9 cellular contexts compared by ENCODE assay signal in the genomic region with DNA sequence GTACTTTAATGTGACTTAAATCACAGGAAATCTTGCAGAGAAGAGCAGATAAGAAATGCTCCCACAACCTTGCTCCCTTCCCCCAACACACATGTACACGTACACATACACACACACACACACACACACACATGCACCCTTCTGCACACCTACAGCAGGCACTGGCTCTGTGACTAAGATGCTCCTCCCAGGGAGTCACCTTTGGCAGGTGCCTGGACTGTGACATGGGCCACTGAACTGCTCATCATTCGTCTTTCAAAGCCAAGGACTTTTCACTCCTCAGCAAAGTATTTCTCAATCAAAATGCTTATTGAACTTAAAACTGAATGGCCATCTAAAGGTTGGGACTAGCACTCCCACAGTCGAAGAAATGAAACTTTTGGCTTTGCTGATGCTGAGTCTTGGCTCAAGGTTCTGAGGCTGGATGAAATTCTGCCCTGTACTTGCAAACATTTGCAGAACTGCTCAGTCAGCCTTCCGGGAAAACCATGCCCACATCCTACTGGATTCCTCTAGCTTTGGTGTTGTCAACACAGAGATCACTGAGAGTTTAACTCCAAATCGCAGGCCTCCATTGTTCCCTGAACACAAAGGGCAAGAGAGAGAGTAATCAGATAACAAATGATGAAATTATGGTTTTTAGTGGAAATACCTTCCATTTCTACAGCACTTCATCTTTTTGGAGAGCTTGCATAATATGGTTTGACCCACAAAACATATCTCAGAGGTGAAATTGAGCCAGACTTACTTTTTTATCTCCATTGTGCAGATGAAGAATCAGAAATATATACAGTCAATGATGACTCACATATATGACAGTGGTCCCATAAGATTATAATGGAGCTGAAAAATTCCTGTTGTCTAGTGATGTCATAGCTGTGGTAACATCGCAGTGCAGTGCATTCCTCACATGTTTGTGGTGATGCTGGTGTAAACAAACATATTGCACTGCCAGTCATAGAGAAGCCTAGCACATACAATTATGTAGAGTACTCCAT.
DNase-seq lines count a peak whose midpoint lies in the region; ATAC-seq lines count a peak whose summit lies in the region.
"Had no signal": no experiment of that assay in that cellular context is flagged by ENCODE, and none has a peak within 500 bp of the region (broad histone marks: within the 10 kb centered on the region; RNA-seq: fewer than 3 reads in every experiment).

No MANE protein-coding gene starts in this region.

- H3K27me3 Mint-ChIP-seq in natural killer cell treated with Interleukin-12 subunit alpha and Interleukin-12 subunit beta and Interleukin-15 and Interleukin-18, amount 100 ng/mL, for 72 hours: no peaks in the 10 kb centered on the region
- no peaks in the 10 kb centered on the region for H3K27me3 Mint-ChIP-seq in naive thymus-derived CD8-positive, alpha-beta T cell
- peaks cover 16% of the 10 kb centered on the region for H3K27me3 Mint-ChIP-seq in activated naive CD4-positive, alpha-beta T cell treated with anti-CD3 and anti-CD28 coated beads, Interleukin-2, amount 10 ng/mL, durations not matched to agents 7 days and 5 days
- H3K27me3 Mint-ChIP-seq: activated naive CD8-positive, alpha-beta T cell had no signal

- H3K4me1 Mint-ChIP-seq in natural killer cell treated with Interleukin-12 subunit alpha and Interleukin-12 subunit beta and Interleukin-15 and Interleukin-18, amount 100 ng/mL, for 72 hours (ENCODE audit: low read depth in 2 of 2): peaks cover 78 to 79% of the 10 kb centered on the region in 2 donors
- peaks cover 3 to 42% (median 21%) of the 10 kb centered on the region in 4 donors for H3K4me1 Mint-ChIP-seq in naive thymus-derived CD8-positive, alpha-beta T cell
- H3K4me1 Mint-ChIP-seq in activated naive CD4-positive, alpha-beta T cell treated with anti-CD3 and anti-CD28 coated beads, Interleukin-2, amount 10 ng/mL, durations not matched to agents 7 days and 5 days: peaks cover 20% of the 10 kb centered on the region

- H3K36me3 Mint-ChIP-seq in natural killer cell treated with Interleukin-12 subunit alpha and Interleukin-12 subunit beta and Interleukin-15 and Interleukin-18, amount 100 ng/mL, for 72 hours: no peaks in the 10 kb centered on the region
- no peaks in the 10 kb centered on the region for H3K36me3 Mint-ChIP-seq in naive thymus-derived CD8-positive, alpha-beta T cell
- H3K36me3 Mint-ChIP-seq in activated naive CD4-positive, alpha-beta T cell treated with anti-CD3 and anti-CD28 coated beads, Interleukin-2, amount 10 ng/mL, durations not matched to agents 7 days and 5 days: no peaks in the 10 kb centered on the region
- H3K36me3 Mint-ChIP-seq: activated naive CD8-positive, alpha-beta T cell had no signal

- no peak for ATAC-seq in natural killer cell treated with Interleukin-12 subunit alpha and Interleukin-12 subunit beta and Interleukin-15 and Interleukin-18, amount 100 ng/mL, for 72 hours
- no peak for ATAC-seq in naive thymus-derived CD8-positive, alpha-beta T cell
- ATAC-seq in GM21447 (IDR thresholded peaks at IDR 0.05; ENCODE audit: unreplicated experiment): no peak

- DNase-seq in GF-D8 (lab: John Stamatoyannopoulos, UW) (peak; percentile 89), RKO (ENCODE audit: low spot score) (peak; percentile 59), dermis microvascular lymphatic vessel endothelial cell (ENCODE audit: low read depth in 2 of 2) (peak; percentile 72 to 76), NCI-H1436 treated with DMSO at 0.1 percent for 48 hours (lab: John Stamatoyannopoulos, UW) (no peak)
- DNase-seq in natural killer cell treated with Interleukin-12 subunit alpha and Interleukin-12 subunit beta and Interleukin-15 and Interleukin-18, amount 100 ng/mL, for 72 hours (ENCODE audit: low spot score): no peak
- DNase-seq in naive thymus-derived CD8-positive, alpha-beta T cell: no peak
- no peak for DNase-seq in activated naive CD4-positive, alpha-beta T cell treated with anti-CD3 and anti-CD28 coated beads, Interleukin-2, amount 10 ng/mL, durations not matched to agents 7 days and 5 days

- POLR2A ChIA-PET in naive thymus-derived CD8-positive, alpha-beta T cell (lab: Charles Lee): no interaction called here

- H3K4me3 Mint-ChIP-seq in natural killer cell treated with Interleukin-12 subunit alpha and Interleukin-12 subunit beta and Interleukin-15 and Interleukin-18, amount 100 ng/mL, for 72 hours: peak overlapping the region; percentile 26
- H3K4me3 Mint-ChIP-seq in naive thymus-derived CD8-positive, alpha-beta T cell: no peak overlapping the region
- H3K4me3 Mint-ChIP-seq in activated naive CD4-positive, alpha-beta T cell treated with anti-CD3 and anti-CD28 coated beads, Interleukin-2, amount 10 ng/mL, durations not matched to agents 7 days and 5 days: no peak overlapping the region
- H3K4me3 Mint-ChIP-seq: activated naive CD8-positive, alpha-beta T cell had no signal

- no peaks in the 10 kb centered on the region for H3K9me3 Mint-ChIP-seq in natural killer cell treated with Interleukin-12 subunit alpha and Interleukin-12 subunit beta and Interleukin-15 and Interleukin-18, amount 100 ng/mL, for 72 hours
- no peaks in the 10 kb centered on the region for H3K9me3 Mint-ChIP-seq in naive thymus-derived CD8-positive, alpha-beta T cell
- no peaks in the 10 kb centered on the region for H3K9me3 Mint-ChIP-seq in activated naive CD4-positive, alpha-beta T cell treated with anti-CD3 and anti-CD28 coated beads, Interleukin-2, amount 10 ng/mL, durations not matched to agents 7 days and 5 days

- CTCF ChIA-PET in activated naive CD4-positive, alpha-beta T cell treated with anti-CD3 and anti-CD28 coated beads, Interleukin-2, amount 10 ng/mL, durations not matched to agents 7 days and 5 days (lab: Charles Lee): interaction anchor here (1.2 kb wide), 2 partner anchors 83 to 125 kb away, joined by 3 to 5 read pairs; no protein-coding TSS in a partner anchor

- peak overlapping the region; percentile 82 to 90 for H3K27ac Mint-ChIP-seq in natural killer cell treated with Interleukin-12 subunit alpha and Interleukin-12 subunit beta and Interleukin-15 and Interleukin-18, amount 100 ng/mL, for 72 hours
- H3K27ac Mint-ChIP-seq in naive thymus-derived CD8-positive, alpha-beta T cell: no peak overlapping the region
- H3K27ac Mint-ChIP-seq in activated naive CD4-positive, alpha-beta T cell treated with anti-CD3 and anti-CD28 coated beads, Interleukin-2, amount 10 ng/mL, durations not matched to agents 7 days and 5 days: no peak overlapping the region
- H3K27ac Mint-ChIP-seq: activated naive CD8-positive, alpha-beta T cell had no signal

Comparison
In these comparisons a context has a peak if more than half of its experiments do, and no peak if none do; other contexts are left out.
1. DNase-seq: peak in GF-D8 (single experiment), RKO (single experiment) and dermis microvascular lymphatic vessel endothelial cell (2 of 2); none in natural killer cell treated with Interleukin-12 subunit alpha and Interleukin-12 subunit beta and Interleukin-15 and Interleukin-18, amount 100 ng/mL, for 72 hours (single experiment), NCI-H1436 treated with DMSO at 0.1 percent for 48 hours (single experiment), naive thymus-derived CD8-positive, alpha-beta T cell (0 of 10) and activated naive CD4-positive, alpha-beta T cell treated with anti-CD3 and anti-CD28 coated beads, Interleukin-2, amount 10 ng/mL, durations not matched to agents 7 days and 5 days (single experiment).
2. H3K27ac Mint-ChIP-seq: peak in natural killer cell treated with Interleukin-12 subunit alpha and Interleukin-12 subunit beta and Interleukin-15 and Interleukin-18, amount 100 ng/mL, for 72 hours (2 of 2); none in naive thymus-derived CD8-positive, alpha-beta T cell (0 of 10) and activated naive CD4-positive, alpha-beta T cell treated with anti-CD3 and anti-CD28 coated beads, Interleukin-2, amount 10 ng/mL, durations not matched to agents 7 days and 5 days (single experiment).